In the genomic region with DNA sequence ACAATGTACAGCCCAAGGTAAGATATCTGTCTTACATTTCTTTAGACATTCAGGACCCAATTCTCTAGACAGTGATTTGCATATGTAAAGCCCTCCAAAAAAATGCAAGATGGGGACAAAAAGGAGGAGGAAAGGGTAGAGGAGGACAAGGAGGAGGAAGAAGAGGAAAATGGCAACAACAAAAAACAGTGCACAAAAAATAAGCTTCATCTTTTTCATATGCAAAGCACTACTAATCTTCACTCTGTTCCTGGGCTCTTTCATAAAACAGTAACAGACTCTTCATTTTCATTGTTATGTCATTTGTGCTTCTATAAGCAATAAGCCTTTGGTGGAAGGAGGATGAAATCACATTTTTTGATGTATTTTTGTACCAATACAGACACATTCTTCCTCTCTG, we compare ENCODE assay signal across 34 cellular contexts.
"Had no signal": no experiment of that assay in that cellular context is flagged by ENCODE, and none has a peak within 500 bp of the region (broad histone marks: within the 10 kb centered on the region; RNA-seq: fewer than 3 reads in every experiment).

No MANE protein-coding gene starts in this region.

- H3K9me3 ChIP-seq: MG63 had no signal

- H3K4me3 ChIP-seq: MG63 had no signal

- H3K36me3 ChIP-seq: MG63 had no signal

- DNase-seq: Karpas-422, Kasumi-1, MG63, MM.1S, MV-4-11, NCI-H1048, NCI-H1092, NCI-H1092 treated with DMSO at 0.1 percent for 48 hours, NCI-H1105, NCI-H1105 treated with DMSO at 0.1 percent for 48 hours, NCI-H1417, NCI-H1417 treated with DMSO at 0.1 percent for 48 hours, NCI-H1436, NCI-H1436 treated with DMSO at 0.1 percent for 48 hours, NCI-H146, NCI-H1694, NCI-H1694 treated with DMSO at 0.1 percent for 48 hours, NCI-H187, NCI-H187 treated with DMSO at 0.1 percent for 48 hours, NCI-H1930, NCI-H2029, NCI-H2029 treated with DMSO at 0.1 percent for 48 hours, NCI-H2081, NCI-H2081 treated with DMSO at 0.1 percent for 48 hours, NCI-H2107, NCI-H2171, NCI-H2171 treated with DMSO at 0.1 percent for 48 hours, NCI-H2227 treated with DMSO at 0.1 percent for 48 hours, NCI-H226, NCI-H345, NCI-H446, NCI-H446 treated with DMSO at 0.1 percent for 48 hours, NCI-H510A had no signal

- H3K9ac ChIP-seq: KMS-11 had no signal

- H3K4me2 ChIP-seq: KMS-11 had no signal

- H3K27ac ChIP-seq: KMS-11 had no signal

- H3K27me3 ChIP-seq: MG63 had no signal
